ENCODE assay signal across 8 cellular contexts in genomic region chr9:15553528-15553898, GRCh38. TPM values are rescaled to one million over a fixed set of nuclear protein-coding genes. Genes with fewer than 3 reads are reported as not detected.
DNase-seq lines count a peak whose midpoint lies in the region; ATAC-seq and TF ChIP-seq lines count a peak whose summit lies in the region.

No MANE protein-coding gene starts in this region.

- peaks cover 24% of the 10 kb centered on the region for H3K4me1 Mint-ChIP-seq in endothelial cell (ENCODE audit: unreplicated experiment)

- intact Hi-C loops in prostate gland (cut with DNase I) (loop anchor here (2.0 to 5.0 kb wide), 2 partner anchors 43 to 131 kb away; partner anchors contain the start of genes PSIP1 and SNAPC3), posterior vena cava (cut with DNase I) (no loop called here)

- ATAC-seq in GM18502 (IDR thresholded peaks at IDR 0.05; ENCODE audit: poor library complexity, unreplicated experiment) (peak; percentile 31), GM21737 (IDR thresholded peaks at IDR 0.05; ENCODE audit: unreplicated experiment) (peak; percentile 20)

- no peak for DNase-seq in MG63
- no peak for DNase-seq in endothelial cell (ENCODE audit: low spot score)
- DNase-seq in prostate gland (ENCODE audit: low spot score), result no peak
- DNase-seq in glomerular visceral epithelial cell (ENCODE audit: extremely low spot score), result no peak
- DNase-seq in DMS114 treated with DMSO at 0.1 percent for 48 hours (lab: John Stamatoyannopoulos, UW; ENCODE audit: unreplicated experiment), result no peak
- DNase-seq in posterior vena cava (ENCODE audit: low spot score), result no peak

- under 1% methylated on average over 13 of the region's 13 CpGs for WGBS in prostate gland

- H3K36me3 Mint-ChIP-seq in endothelial cell (ENCODE audit: low read depth, unreplicated experiment), result peaks cover 5% of the 10 kb centered on the region

- peaks cover 2% of the 10 kb centered on the region; the same call in 1 of the 2 replicates for H3K9me3 ChIP-seq in MG63
- H3K9me3 ChIP-seq in prostate gland, result no peaks in the 10 kb centered on the region

- H3K27me3 ChIP-seq in MG63, result peaks cover 18% of the 10 kb centered on the region
- H3K27me3 ChIP-seq in prostate gland (replicated peaks; ENCODE audit: insufficient read depth), result no peaks in the 10 kb centered on the region

- peaks cover 8% of the 10 kb centered on the region for H3K27me3 Mint-ChIP-seq in endothelial cell (ENCODE audit: unreplicated experiment)

- peak overlapping the region; percentile 91 for H3K4me3 Mint-ChIP-seq in endothelial cell (ENCODE audit: unreplicated experiment)

- H3K36me3 ChIP-seq in MG63 (no peaks in the 10 kb centered on the region), prostate gland (no peaks in the 10 kb centered on the region)

- no peaks in the 10 kb centered on the region for H3K9me3 Mint-ChIP-seq in endothelial cell (ENCODE audit: unreplicated experiment)

- H3K4me1 ChIP-seq in prostate gland (replicated peaks), result no peaks in the 10 kb centered on the region

- no peak for TF ChIP-seq CTCF in endothelial cell (IDR thresholded peaks at IDR 0.05; ENCODE audit: unreplicated experiment)
- TF ChIP-seq CTCF in prostate gland (IDR thresholded peaks at IDR 0.05), result no peak

- TF ChIP-seq POLR2A in prostate gland (IDR thresholded peaks at IDR 0.05), result no peak

- H3K27ac Mint-ChIP-seq in endothelial cell (ENCODE audit: unreplicated experiment), result peak overlapping the region; percentile 72

- H3K27ac ChIP-seq in prostate gland, result peak overlapping the region; percentile 79 to 82

- H3K4me3 ChIP-seq in MG63 (peak overlapping the region; percentile 70), prostate gland (peak overlapping the region; percentile 57 to 66)

RNA-seq across cellular contexts. Expression of gene CCDC171, which starts 0.7 kb away (rescaled TPM):
- 6.6 and 9.1 TPM in 2 replicates for total RNA-seq in MG63 (2014; rRNA removed; shearing (Covaris generic); ENCODE audit: low replicate concordance)
- total RNA-seq in endothelial cell (ENCODE audit: unreplicated experiment) (6.5 TPM), prostate gland (1 to 10 TPM; 2.0 to 7.6 TPM), posterior vena cava (1 to 10 TPM; 2.6 to 3.1 TPM)

RNA-seq across cellular contexts. Expression of gene PSIP1, which starts 42.7 kb away (rescaled TPM):
- 347 and 505 TPM in 2 replicates for total RNA-seq in MG63 (2014; rRNA removed; shearing (Covaris generic); ENCODE audit: low replicate concordance)
- 128 TPM for total RNA-seq in endothelial cell (ENCODE audit: unreplicated experiment)
- 10 to 100 TPM; 65.3 to 69.6 TPM for total RNA-seq in prostate gland
- 10 to 100 TPM; 41.9 to 45.1 TPM for total RNA-seq in posterior vena cava
